Comparison of ENCODE assay signal across 20 cellular contexts in the genomic region with DNA sequence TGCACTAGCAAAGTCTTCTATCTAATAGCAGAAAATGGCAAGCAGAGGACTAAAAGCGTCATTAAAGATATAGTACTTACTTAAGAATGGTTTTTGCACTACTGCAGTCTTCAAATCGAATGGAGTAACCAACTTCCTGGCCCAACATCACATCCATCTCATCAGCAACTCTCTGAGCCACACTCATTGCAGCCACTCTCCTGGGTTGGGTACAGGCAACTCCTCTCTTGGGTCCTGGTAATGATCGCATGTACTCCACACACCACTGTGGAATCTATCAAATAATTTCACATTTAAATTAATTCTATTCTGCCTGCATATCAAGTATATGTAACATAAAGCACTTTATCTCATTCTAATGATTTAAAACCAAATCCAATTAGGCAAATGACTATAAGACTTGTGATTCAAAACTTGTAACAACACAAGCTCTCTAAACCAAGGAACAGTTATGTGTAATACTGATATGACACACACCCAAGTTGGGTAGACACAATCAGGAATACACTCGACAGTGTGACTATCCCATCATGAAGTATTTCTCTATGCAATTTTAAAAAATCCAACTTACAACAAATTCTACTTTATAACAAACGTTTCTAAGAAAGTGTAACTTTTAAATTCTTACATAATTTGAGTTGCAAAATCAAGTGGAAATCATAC. TPM values are rescaled to one million over a fixed set of nuclear protein-coding genes. Genes with fewer than 3 reads are reported as not detected.
DNase-seq lines count a peak whose midpoint lies in the region; ATAC-seq, FAIRE-seq and TF ChIP-seq lines count a peak whose summit lies in the region.
"Had no signal": no experiment of that assay in that cellular context is flagged by ENCODE, and none has a peak within 500 bp of the region (broad histone marks: within the 10 kb centered on the region; RNA-seq: fewer than 3 reads in every experiment).

No MANE protein-coding gene starts in this region.

- peak overlapping the region in 6 of 7 donors; percentile 5 to 58 (median 42) for H3K4me3 Mint-ChIP-seq in CD8-positive, alpha-beta memory T cell
- H3K4me3 Mint-ChIP-seq: nephron progenitor cell had no signal

- H3K27me3 Mint-ChIP-seq in CD8-positive, alpha-beta memory T cell, result no peaks in the 10 kb centered on the region
- H3K27me3 Mint-ChIP-seq: IgD-negative memory B cell had no signal

- H3K9me3 Mint-ChIP-seq in CD8-positive, alpha-beta memory T cell, result no peaks in the 10 kb centered on the region
- H3K9me3 Mint-ChIP-seq: IgD-negative memory B cell had no signal

- 78% methylated on average over 5 of the region's 5 CpGs for WGBS in SK-N-SH (ENCODE audit: low lambda C conversion rate)

- DNase-seq in SK-N-SH, result no peak
- DNase-seq in CD8-positive, alpha-beta memory T cell, result no peak
- peak; percentile 15 for DNase-seq in bronchial epithelial cell (ENCODE audit: low read depth)
- no peak for DNase-seq in NCI-H2081 (lab: John Stamatoyannopoulos, UW)
- DNase-seq in OCI-LY7 (ENCODE audit: low spot score), result no peak
- DNase-seq: activated CD4-positive, alpha-beta T cell treated with anti-CD3 and anti-CD28 coated beads for 1 hour; activated gamma-delta T cell treated with Interleukin-2 at 50 U/mL for 16 hours; C1 segment of cervical spinal cord; central memory CD4-positive, alpha-beta T cell; foreskin melanocyte; left ventricle myocardium inferior; NCI-H1436; NCI-H446 treated with DMSO at 0.1 percent for 48 hours; nephron progenitor cell had no signal

- H3K27me3 ChIP-seq in SK-N-SH (ENCODE audit: insufficient read depth) (no peaks in the 10 kb centered on the region), bronchial epithelial cell (ENCODE audit: control insufficient read depth, insufficient read depth, low read length) (no peaks in the 10 kb centered on the region)
- H3K27me3 ChIP-seq in CD8-positive, alpha-beta memory T cell (ENCODE audit: insufficient read depth, low read length, poor library complexity, severe bottlenecking), result no peaks in the 10 kb centered on the region

- CTCF ChIA-PET in SK-N-SH (lab: Yijun Ruan, JAX), result no interaction called here
- CTCF ChIA-PET in CD8-positive, alpha-beta memory T cell (lab: Charles Lee), result interaction anchor here (0.9 kb wide), 1 partner anchor 14 kb away, joined by 3 read pairs; a partner anchor contains a TSS
- CTCF ChIA-PET in OCI-LY7 (lab: Charles Lee; ENCODE audit: unreplicated experiment), result no interaction called here

- H3K9me2 ChIP-seq in SK-N-SH (no peaks in the 10 kb centered on the region), OCI-LY7 (ENCODE audit: insufficient read depth, low read length) (no peaks in the 10 kb centered on the region)

- FAIRE-seq in bronchial epithelial cell (lab: Jason Lieb, UNC), result no peak
- FAIRE-seq: endometrium had no signal

- no peaks in the 10 kb centered on the region for H3K9me3 ChIP-seq in SK-N-SH
- no peaks in the 10 kb centered on the region for H3K9me3 ChIP-seq in CD8-positive, alpha-beta memory T cell (ENCODE audit: low read length)
- H3K9me3 ChIP-seq in OCI-LY7 (ENCODE audit: low read length), result peaks cover 4% of the 10 kb centered on the region; the same call in 1 of the 2 replicates
- H3K9me3 ChIP-seq: left ventricle myocardium inferior had no signal

- H3K36me3 ChIP-seq in SK-N-SH (replicated peaks in 1 of 2; ENCODE audit: control insufficient read depth in 1 of 2, insufficient read depth in 2 of 2, low read length in 1 of 2) (peaks cover 60 to 88% of the 10 kb centered on the region in 2 experiments), bronchial epithelial cell (ENCODE audit: control insufficient read depth, insufficient read depth, low read length) (peaks cover 8% of the 10 kb centered on the region), OCI-LY7 (ENCODE audit: insufficient read depth, low read length) (peaks cover 99% of the 10 kb centered on the region)
- H3K36me3 ChIP-seq in CD8-positive, alpha-beta memory T cell (ENCODE audit: insufficient read depth, low read length), result peaks cover 26% of the 10 kb centered on the region

- H4K20me1 ChIP-seq in SK-N-SH (ENCODE audit: insufficient read depth) (peaks cover 99% of the 10 kb centered on the region), OCI-LY7 (ENCODE audit: insufficient read depth, low read length) (peaks cover 55% of the 10 kb centered on the region)

- peaks cover 13% of the 10 kb centered on the region for H3F3A ChIP-seq in SK-N-SH (replicated peaks; ENCODE audit: insufficient read depth)

- H3K79me2 ChIP-seq in SK-N-SH (ENCODE audit: insufficient read depth) (peaks cover 100% of the 10 kb centered on the region), OCI-LY7 (ENCODE audit: insufficient read depth, low read depth, low read length) (peaks cover 100% of the 10 kb centered on the region)

- no peak overlapping the region for H3K4me3 ChIP-seq in SK-N-SH (ENCODE audit: low read depth in 2 of 2, low read length in 1 of 2)
- H3K4me3 ChIP-seq in CD8-positive, alpha-beta memory T cell (ENCODE audit: low read length), result no peak overlapping the region
- no peak overlapping the region for H3K4me3 ChIP-seq in bronchial epithelial cell (ENCODE audit: low read depth, low read length)
- H3K4me3 ChIP-seq in OCI-LY7 (ENCODE audit: low read depth, low read length, poor library complexity, severe bottlenecking), result no peak overlapping the region
- H3K4me3 ChIP-seq: left ventricle myocardium inferior had no signal

- TF ChIP-seq RAD21 in SK-N-SH (IDR thresholded peaks at IDR 0.05; ENCODE audit: low read length), result no peak

- no peak overlapping the region for H2AFZ ChIP-seq in SK-N-SH (ENCODE audit: low read depth)
- no peak overlapping the region for H2AFZ ChIP-seq in OCI-LY7 (ENCODE audit: low read length)

- TF ChIP-seq CTCF in SK-N-SH (IDR thresholded peaks at IDR 0.05) (no peak), bronchial epithelial cell (IDR thresholded peaks at IDR 0.05; ENCODE audit: insufficient read depth, low read length, severe bottlenecking) (no peak), OCI-LY7 (conservative IDR thresholded peaks at IDR 0.05; ENCODE audit: low read length) (no peak)

- TF ChIP-seq EP300 in SK-N-SH (IDR thresholded peaks at IDR 0.05; ENCODE audit: borderline replicate concordance in 1 of 2, low read depth in 1 of 2, low read length in 1 of 2), result no peak

- ATAC-seq in SK-N-SH treated with all-trans-retinoic acid at 6 μM for 48 hours, result peak; percentile 35; the same call in 1 of the 3 replicates
- peak; percentile 47 for ATAC-seq in HG02610 (IDR thresholded peaks at IDR 0.05; ENCODE audit: unreplicated experiment)
- ATAC-seq in GM21515 (IDR thresholded peaks at IDR 0.05; ENCODE audit: unreplicated experiment), result no peak

- peaks cover 2 to 4% of the 10 kb centered on the region in 2 experiments; a peak in 2 of 4 replicates for H3K4me1 ChIP-seq in SK-N-SH (ENCODE audit: control insufficient read depth in 1 of 2, insufficient read depth in 2 of 2, low read depth in 1 of 2, low read length in 1 of 2)
- peaks cover 46% of the 10 kb centered on the region for H3K4me1 ChIP-seq in CD8-positive, alpha-beta memory T cell (ENCODE audit: insufficient read depth, low read length)
- peaks cover 5% of the 10 kb centered on the region for H3K4me1 ChIP-seq in OCI-LY7 (ENCODE audit: insufficient read depth, low read length, poor library complexity, severe bottlenecking)

- no TSS peak for BruUV-seq in OCI-LY7 (replicated peaks; lab: Mats Ljungman, UMichigan)

- H3K36me3 Mint-ChIP-seq in CD8-positive, alpha-beta memory T cell, result peaks cover 12 to 72% (median 30%) of the 10 kb centered on the region in 3 donors

- H3K27ac ChIP-seq in SK-N-SH (ENCODE audit: low read depth in 2 of 2, low read length in 1 of 2) (no peak overlapping the region), OCI-LY7 (ENCODE audit: low read depth, low read length, poor library complexity, severe bottlenecking) (no peak overlapping the region)
- no peak overlapping the region for H3K27ac ChIP-seq in CD8-positive, alpha-beta memory T cell (ENCODE audit: low read depth, low read length)
- H3K27ac ChIP-seq: 22Rv1, left ventricle myocardium inferior had no signal

- POLR2A ChIA-PET in SK-N-SH (lab: Yijun Ruan, JAX), result no interaction called here
- POLR2A ChIA-PET in CD8-positive, alpha-beta memory T cell (lab: Charles Lee), result no interaction called here
- POLR2A ChIA-PET in OCI-LY7 (lab: Charles Lee), result interaction anchor here (0.6 to 2.0 kb wide), 3 partner anchors 11 to 85 kb away, joined by 4 to 7 read pairs (median 4); no protein-coding TSS in a partner anchor

- peak overlapping the region in 5 of 8 donors; percentile 11 to 89 (median 51) for H3K27ac Mint-ChIP-seq in CD8-positive, alpha-beta memory T cell
- H3K27ac Mint-ChIP-seq: nephron progenitor cell had no signal

- H3K4me1 Mint-ChIP-seq in CD8-positive, alpha-beta memory T cell, result peaks cover 71 to 87% (median 85%) of the 10 kb centered on the region in 3 donors
- H3K4me1 Mint-ChIP-seq: nephron progenitor cell had no signal

- H3K4me2 ChIP-seq in SK-N-SH (no peak overlapping the region), OCI-LY7 (ENCODE audit: low read length) (no peak overlapping the region)

- no peak overlapping the region for H3K9ac ChIP-seq in SK-N-SH

- intact Hi-C loops in OCI-LY7 (cut with micrococcal nuclease; ENCODE audit: unreplicated experiment), result no loop called here

TF ChIP-seq in SK-N-SH, 30 proteins besides CTCF, POLR2A, EP300 and RAD21:
- TF ChIP-seq TCF12 (IDR thresholded peaks at IDR 0.05) (no peak), JUND (IDR thresholded peaks at IDR 0.05) (no peak), RXRA (IDR thresholded peaks at IDR 0.05; ENCODE audit: borderline replicate concordance, low read depth) (no peak), EZH2phosphoT487 (IDR thresholded peaks at IDR 0.05; ENCODE audit: borderline replicate concordance, low read depth) (no peak)

RNA-seq across cellular contexts. Expression of a gene that starts 13.6 kb away (rescaled TPM):
- polyA plus RNA-seq in SK-N-SH (2012; rRNA removed), result 63.3 and 81.9 TPM in 2 replicates
- polyA plus RNA-seq in SK-N-SH (2012; cell fraction: cytosol; rRNA removed), result 71.2 and 74.6 TPM in 2 replicates
- polyA plus RNA-seq in SK-N-SH (2012; cell fraction: nucleus; rRNA removed), result 75.7 and 172 TPM in 2 replicates
- 100 to 1,000 TPM; 207 to 209 TPM for total RNA-seq in CD8-positive, alpha-beta memory T cell
- polyA plus RNA-seq in CD8-positive, alpha-beta memory T cell, result 54.8 TPM
- total RNA-seq in bronchial epithelial cell, result 142 and 181 TPM in 2 replicates
- 189 and 206 TPM in 2 replicates for total RNA-seq in OCI-LY7 (2014; rRNA removed; shearing (Covaris generic))
- 235 and 237 TPM in 2 replicates for total RNA-seq in OCI-LY7 (2022)
